20 cellular contexts compared by ENCODE assay signal in the genomic region with DNA sequence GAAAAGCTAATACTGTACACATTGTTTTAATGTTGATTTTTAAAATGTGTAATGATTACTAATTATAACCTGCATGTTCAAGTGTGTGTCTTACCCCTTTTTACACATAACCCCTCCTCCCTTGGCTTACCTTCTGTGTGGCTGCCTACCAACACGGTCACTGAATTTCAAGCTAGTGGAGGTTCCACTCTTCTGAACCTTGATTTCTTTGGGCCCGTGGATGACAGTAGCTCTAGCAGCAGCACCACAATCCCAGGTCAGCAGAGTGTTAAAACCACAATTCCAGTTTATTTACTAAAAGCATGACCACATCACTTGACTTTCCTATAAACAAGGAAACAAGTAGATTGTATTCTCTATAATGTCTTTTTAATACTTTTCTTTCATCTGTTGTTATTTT.
"Had no signal": no experiment of that assay in that cellular context is flagged by ENCODE, and none has a peak within 500 bp of the region (broad histone marks: within the 10 kb centered on the region; RNA-seq: fewer than 3 reads in every experiment).

No MANE protein-coding gene starts in this region.

- H3K27me3 Mint-ChIP-seq: dendritic cell treated with granulocyte-macrophage colony-stimulating factor and Interleukin-4, amounts not matched to agents 40 ng/mL and 50 ng/mL, for 4 days; naive thymus-derived CD8-positive, alpha-beta T cell; stimulated activated memory B cell treated with anti-CD40 and anti-IgM and Interleukin-4, amounts not matched to agents 10 μg/mL and 1 μg/mL and 100 μg/mL, for 72 hours; stimulated activated naive CD8-positive, alpha-beta T cell treated with anti-CD3 and anti-CD28 coated beads, Interleukin-15, amount 100 ng/mL, for 72 hours had no signal

- H3K4me3 Mint-ChIP-seq: dendritic cell treated with granulocyte-macrophage colony-stimulating factor and Interleukin-4, amounts not matched to agents 40 ng/mL and 50 ng/mL, for 4 days; naive thymus-derived CD8-positive, alpha-beta T cell; stimulated activated memory B cell treated with anti-CD40 and anti-IgM and Interleukin-4, amounts not matched to agents 10 μg/mL and 1 μg/mL and 100 μg/mL, for 72 hours; stimulated activated naive CD8-positive, alpha-beta T cell treated with anti-CD3 and anti-CD28 coated beads, Interleukin-15, amount 100 ng/mL, for 72 hours had no signal

- H3K9me3 ChIP-seq: heart left ventricle, mucosa of descending colon, neutrophil, psoas muscle, spleen, thoracic aorta, transverse colon had no signal

- DNase-seq: heart left ventricle; hippocampal formation; left colon; mucosa of descending colon; naive thymus-derived CD8-positive, alpha-beta T cell; psoas muscle; retina; spleen; stimulated activated CD4-positive, alpha-beta T cell treated with anti-CD3 and anti-CD28 coated beads, Interleukin-15, amount 100 ng/mL, for 24 hours; stimulated activated CD4-positive, alpha-beta T cell treated with anti-CD3 and anti-CD28 coated beads, Interleukin-1b, Interleukin-23, amount 100 ng/mL, for 48 hours; stimulated activated CD4-positive, alpha-beta T cell treated with anti-CD3 and anti-CD28 coated beads, Interleukin-4, amount 100 ng/mL, for 24 hours; stimulated activated naive CD8-positive, alpha-beta T cell treated with anti-CD3 and anti-CD28 coated beads, Interleukin-15, amount 100 ng/mL, for 72 hours; transverse colon had no signal

- H3K27ac ChIP-seq: heart left ventricle, neutrophil, psoas muscle, spleen, thoracic aorta, transverse colon had no signal

- H3K4me1 Mint-ChIP-seq: stimulated activated naive CD8-positive, alpha-beta T cell treated with anti-CD3 and anti-CD28 coated beads, Interleukin-15, amount 100 ng/mL, for 72 hours had no signal

- FAIRE-seq: colon, frontal cortex had no signal

- ATAC-seq: heart left ventricle; left colon; mucosa of descending colon; naive thymus-derived CD8-positive, alpha-beta T cell; psoas muscle; sciatic nerve; stimulated activated memory B cell treated with anti-CD40 and anti-IgM and Interleukin-4, amounts not matched to agents 10 μg/mL and 1 μg/mL and 100 μg/mL, for 72 hours; stimulated activated naive CD8-positive, alpha-beta T cell treated with anti-CD3 and anti-CD28 coated beads, Interleukin-15, amount 100 ng/mL, for 72 hours had no signal

- H3K9me3 Mint-ChIP-seq: dendritic cell treated with granulocyte-macrophage colony-stimulating factor and Interleukin-4, amounts not matched to agents 40 ng/mL and 50 ng/mL, for 4 days; naive thymus-derived CD8-positive, alpha-beta T cell; stimulated activated memory B cell treated with anti-CD40 and anti-IgM and Interleukin-4, amounts not matched to agents 10 μg/mL and 1 μg/mL and 100 μg/mL, for 72 hours; stimulated activated naive CD8-positive, alpha-beta T cell treated with anti-CD3 and anti-CD28 coated beads, Interleukin-15, amount 100 ng/mL, for 72 hours had no signal

- H3K4me3 ChIP-seq: heart left ventricle, mucosa of descending colon, psoas muscle, spleen, thoracic aorta, transverse colon had no signal

- H3K36me3 ChIP-seq: thoracic aorta had no signal

- H3K4me1 ChIP-seq: heart left ventricle, psoas muscle, transverse colon had no signal

- H3K27me3 ChIP-seq: heart left ventricle, neutrophil, spleen, transverse colon had no signal

- H3K27ac Mint-ChIP-seq: dendritic cell treated with granulocyte-macrophage colony-stimulating factor and Interleukin-4, amounts not matched to agents 40 ng/mL and 50 ng/mL, for 4 days; stimulated activated memory B cell treated with anti-CD40 and anti-IgM and Interleukin-4, amounts not matched to agents 10 μg/mL and 1 μg/mL and 100 μg/mL, for 72 hours had no signal
